In the genomic region with DNA sequence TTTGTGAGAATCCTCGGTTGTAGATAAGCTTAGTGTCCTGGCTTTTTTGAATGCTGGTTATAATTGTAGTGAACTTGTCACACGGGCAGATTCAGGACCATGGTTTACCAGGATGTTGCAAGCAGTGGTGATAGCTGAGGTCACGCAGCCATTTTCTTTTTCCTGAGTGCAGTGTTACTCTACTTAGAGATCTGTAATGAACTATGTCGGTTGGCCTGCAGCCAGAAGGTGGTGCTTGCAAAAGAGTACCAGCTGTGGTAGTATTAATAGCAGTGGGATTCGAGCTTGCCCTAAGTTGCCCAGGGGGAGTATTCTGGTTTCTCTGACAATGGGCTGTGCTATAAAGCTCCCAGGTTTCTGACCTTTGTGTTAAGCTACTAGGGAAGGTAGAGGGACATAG, we compare ENCODE assay signal across 27 cellular contexts.
"Had no signal": no experiment of that assay in that cellular context is flagged by ENCODE, and none has a peak within 500 bp of the region (broad histone marks: within the 10 kb centered on the region; RNA-seq: fewer than 3 reads in every experiment).

No MANE protein-coding gene starts in this region.

- H3K9me3 Mint-ChIP-seq: dendritic cell treated with granulocyte-macrophage colony-stimulating factor and Interleukin-4, amounts not matched to agents 40 ng/mL and 50 ng/mL, for 4 days; type B pancreatic cell had no signal

- H3K27me3 Mint-ChIP-seq: dendritic cell treated with granulocyte-macrophage colony-stimulating factor and Interleukin-4, amounts not matched to agents 40 ng/mL and 50 ng/mL, for 4 days; naive thymus-derived CD4-positive, alpha-beta T cell; stimulated activated memory B cell treated with anti-CD40 and anti-IgM and Interleukin-4, amounts not matched to agents 10 μg/mL and 1 μg/mL and 100 μg/mL, for 72 hours; type B pancreatic cell had no signal

- H3K4me3 ChIP-seq: colonic mucosa, esophagus muscularis mucosa, gastroesophageal sphincter, heart left ventricle, hepatocyte, lung, prostate gland, sigmoid colon, testis, tibial artery had no signal

- H3K79me2 ChIP-seq: hepatocyte had no signal

- H3K36me3 ChIP-seq: colonic mucosa, esophagus muscularis mucosa, gastroesophageal sphincter, heart left ventricle, prostate gland, sigmoid colon, tibial artery had no signal

- H3K4me3 Mint-ChIP-seq: dendritic cell treated with granulocyte-macrophage colony-stimulating factor and Interleukin-4, amounts not matched to agents 40 ng/mL and 50 ng/mL, for 4 days; endodermal cell; naive thymus-derived CD4-positive, alpha-beta T cell; nephron; stimulated activated memory B cell treated with anti-CD40 and anti-IgM and Interleukin-4, amounts not matched to agents 10 μg/mL and 1 μg/mL and 100 μg/mL, for 72 hours; type B pancreatic cell had no signal

- H3K4me2 ChIP-seq: hepatocyte had no signal

- H3K36me3 Mint-ChIP-seq: naive thymus-derived CD4-positive, alpha-beta T cell; stimulated activated memory B cell treated with anti-CD40 and anti-IgM and Interleukin-4, amounts not matched to agents 10 μg/mL and 1 μg/mL and 100 μg/mL, for 72 hours; type B pancreatic cell had no signal

- H3K4me1 ChIP-seq: colonic mucosa, esophagus muscularis mucosa, foreskin keratinocyte, gastroesophageal sphincter, heart left ventricle, prostate gland, sigmoid colon, testis, tibial artery had no signal

- H3K27ac Mint-ChIP-seq: dendritic cell treated with granulocyte-macrophage colony-stimulating factor and Interleukin-4, amounts not matched to agents 40 ng/mL and 50 ng/mL, for 4 days; endodermal cell; naive thymus-derived CD4-positive, alpha-beta T cell; nephron; stimulated activated memory B cell treated with anti-CD40 and anti-IgM and Interleukin-4, amounts not matched to agents 10 μg/mL and 1 μg/mL and 100 μg/mL, for 72 hours; type B pancreatic cell had no signal

- H3K27ac ChIP-seq: colonic mucosa, esophagus muscularis mucosa, foreskin keratinocyte, gastroesophageal sphincter, heart left ventricle, hepatocyte, prostate gland, sigmoid colon, testis, tibial artery had no signal

- ATAC-seq: foreskin keratinocyte; gastroesophageal sphincter; heart left ventricle; left lobe of liver; naive thymus-derived CD4-positive, alpha-beta T cell; right cardiac atrium; stimulated activated memory B cell treated with anti-CD40 and anti-IgM and Interleukin-4, amounts not matched to agents 10 μg/mL and 1 μg/mL and 100 μg/mL, for 72 hours; stimulated activated naive CD8-positive, alpha-beta T cell treated with anti-CD3 and anti-CD28 coated beads, Interleukin-15, Interleukin-2, amounts not matched to agents 100 U/mL and 50 U/mL, for 24 hours had no signal

- H3K9me3 ChIP-seq: colonic mucosa, esophagus muscularis mucosa, gastroesophageal sphincter, heart left ventricle, prostate gland, sigmoid colon, testis, tibial artery had no signal

- H3K4me1 Mint-ChIP-seq: endodermal cell; naive thymus-derived CD4-positive, alpha-beta T cell; stimulated activated memory B cell treated with anti-CD40 and anti-IgM and Interleukin-4, amounts not matched to agents 10 μg/mL and 1 μg/mL and 100 μg/mL, for 72 hours had no signal

- H3K27me3 ChIP-seq: colonic mucosa, esophagus muscularis mucosa, foreskin keratinocyte, gastroesophageal sphincter, heart left ventricle, hepatocyte, sigmoid colon, testis, tibial artery had no signal

- H2AFZ ChIP-seq: hepatocyte had no signal

- DNase-seq: colonic mucosa; effector CD8-positive, alpha-beta T cell; endodermal cell; foreskin keratinocyte; kidney; mesendoderm; midbrain; naive thymus-derived CD4-positive, alpha-beta T cell; nucleus accumbens; sigmoid colon; stimulated activated CD4-positive, alpha-beta T cell treated with anti-CD3 and anti-CD28 coated beads, Interleukin-4, amount 100 ng/mL, for 4 hours; stimulated activated naive CD8-positive, alpha-beta T cell treated with anti-CD3 and anti-CD28 coated beads, Interleukin-15, Interleukin-2, amounts not matched to agents 100 U/mL and 50 U/mL, for 24 hours; substantia nigra; testis; tibial artery had no signal
